9 cellular contexts compared by ENCODE assay signal in genomic region chr1:183633676-183634343, GRCh38. TPM values are rescaled to one million over a fixed set of nuclear protein-coding genes. Genes with fewer than 3 reads are reported as not detected.
A peak's percentile ranks its signal among the peaks of the same experiment; 100 is the strongest.
DNase-seq lines count a peak whose midpoint lies in the region; ATAC-seq, FAIRE-seq and TF ChIP-seq lines count a peak whose summit lies in the region.
"Had no signal": no experiment of that assay in that cellular context is flagged by ENCODE, and none has a peak within 500 bp of the region (broad histone marks: within the 10 kb centered on the region; RNA-seq: fewer than 3 reads in every experiment).

No MANE protein-coding gene starts in this region.

- H2BK12ac ChIP-seq in H1 (ENCODE audit: low read depth, low read length): no peak overlapping the region

- H3K56ac ChIP-seq in H1 (replicated peaks; ENCODE audit: insufficient read length, low read depth, low read length): no peak overlapping the region

- peaks cover 40% of the 10 kb centered on the region; the same call in 1 of the 2 replicates for H3K36me3 ChIP-seq in Karpas-422 (ENCODE audit: insufficient read depth, low read length)
- H3K36me3 ChIP-seq in H1 (ENCODE audit: control insufficient read depth in 2 of 4, insufficient read depth in 4 of 4, low read length in 3 of 4): peaks cover 0 to 16% (median 10%) of the 10 kb centered on the region in 4 experiments; a peak in 6 of 8 replicates

- no peak overlapping the region for H3K4ac ChIP-seq in H1 (replicated peaks; ENCODE audit: insufficient read length, low read depth, low read length)

- H3K79me2 ChIP-seq in Karpas-422 (ENCODE audit: low read length) (peaks cover 57% of the 10 kb centered on the region), H1 (ENCODE audit: control insufficient read depth in 1 of 2, insufficient read depth in 2 of 2, low read length in 2 of 2) (peaks cover 0 to 34% of the 10 kb centered on the region in 2 experiments; a peak in 2 of 4 replicates)

- CTCF ChIA-PET in H1 (lab: Charles Lee; ENCODE audit: partially characterized antibody): interaction anchor here (0.5 to 4.2 kb wide), 13 partner anchors 8 to 464 kb away, joined by 3 to 19 read pairs (median 4); partner anchors contain the start of gene NCF2

- H2AK5ac ChIP-seq in H1 (ENCODE audit: low read depth, low read length): no peak overlapping the region

- no peak overlapping the region for H3K23ac ChIP-seq in H1 (ENCODE audit: insufficient read length)

- peaks cover 2% of the 10 kb centered on the region; the same call in 1 of the 2 replicates for H3K79me1 ChIP-seq in H1 (ENCODE audit: low read depth, low read length)

- H3K23me2 ChIP-seq in H1 (ENCODE audit: low read depth, low read length): peaks cover 6% of the 10 kb centered on the region

- no peak overlapping the region for H3K18ac ChIP-seq in H1 (ENCODE audit: extremely low read depth, low read length)

- TF ChIP-seq CTCF in H1 (IDR thresholded peaks at IDR 0.05; ENCODE audit: control extremely low read depth in 1 of 3, insufficient read depth in 1 of 3, low read depth in 1 of 3, low read length in 3 of 3): peak in 2 of 3 experiments; percentile 33 to 40; a peak in 2 of 4 replicates

- no peak overlapping the region for H2BK120ac ChIP-seq in H1 (replicated peaks; ENCODE audit: low read depth, low read length)

- H2BK5ac ChIP-seq in H1 (ENCODE audit: low read depth, low read length): no peak overlapping the region

- H3K4me1 ChIP-seq in Karpas-422 (ENCODE audit: low read length) (peaks cover 36% of the 10 kb centered on the region), H1 (replicated peaks in 1 of 4; ENCODE audit: control insufficient read depth in 3 of 4, insufficient read depth in 4 of 4, low read length in 3 of 4) (peaks cover 0 to 10% (median 2%) of the 10 kb centered on the region in 4 experiments; a peak in 3 of 7 replicates)

- POLR2A ChIA-PET in H1 (lab: Charles Lee; ENCODE audit: partially characterized antibody): interaction anchor here (0.7 to 1.5 kb wide), 4 partner anchors 11 to 441 kb away, joined by 3 to 4 read pairs (median 3); no protein-coding TSS in a partner anchor

- H2AFZ ChIP-seq in Karpas-422 (ENCODE audit: low read length): no peak overlapping the region
- H2AFZ ChIP-seq in H1 (ENCODE audit: low read length): no peak overlapping the region

- no peak overlapping the region for H4K91ac ChIP-seq in H1 (replicated peaks; ENCODE audit: insufficient read length, low read length)

- peak overlapping the region; percentile 93 for H3K9ac ChIP-seq in Karpas-422 (ENCODE audit: low read length)
- H3K9ac ChIP-seq in H1 (replicated peaks in 1 of 4; ENCODE audit: extremely low read depth in 1 of 4, low read depth in 3 of 4, low read length in 3 of 4): no peak overlapping the region

- TF ChIP-seq EP300 in H1 (IDR thresholded peaks at IDR 0.05; ENCODE audit: borderline replicate concordance in 1 of 2, low read depth in 2 of 2, low read length in 2 of 2): no peak

- no peak for TF ChIP-seq RAD21 in H1 (IDR thresholded peaks at IDR 0.05 in 1 of 2, conservative IDR thresholded peaks at IDR 0.05 in 1 of 2; ENCODE audit: low read depth in 2 of 2, low read length in 2 of 2)

- H4K20me1 ChIP-seq in Karpas-422 (ENCODE audit: insufficient read depth, low read depth, low read length) (peaks cover 20% of the 10 kb centered on the region), H1 (replicated peaks in 1 of 2; ENCODE audit: control insufficient read depth in 1 of 2, insufficient read depth in 2 of 2, low read length in 2 of 2) (peaks cover 0 to 3% of the 10 kb centered on the region in 2 experiments)

- ATAC-seq in GM21737 (IDR thresholded peaks at IDR 0.05; ENCODE audit: unreplicated experiment): peak; percentile 38

- WGBS in H1 (ENCODE audit: extremely low coverage in 1 of 2, insufficient coverage in 1 of 2, insufficient read length in 1 of 2, insufficient replicate concordance in 2 of 2, low coverage in 1 of 2, low lambda C conversion rate in 2 of 2, missing lambda C conversion rate in 1 of 2), 2 experiments: 14% methylated on average over 1 of the region's 1 CpG; no CpG with 5 or more reads in 1 of the 2 experiments

- H3K14ac ChIP-seq in H1 (ENCODE audit: insufficient read length): no peak overlapping the region

- H3K27ac ChIP-seq in Karpas-422 (ENCODE audit: low read length): peak overlapping the region; percentile 91
- no peak overlapping the region for H3K27ac ChIP-seq in H1 (ENCODE audit: low read depth, low read length)

- no peak for FAIRE-seq in H1 (lab: Jason Lieb, UNC)

- H3K27me3 ChIP-seq in Karpas-422 (ENCODE audit: low read length) (no peaks in the 10 kb centered on the region), H1 (replicated peaks in 1 of 4; ENCODE audit: control insufficient read depth in 3 of 4, extremely low read depth in 1 of 4, insufficient read depth in 3 of 4, low read length in 3 of 4) (peaks cover 0 to 7% (median 0%) of the 10 kb centered on the region in 4 experiments; a peak in 3 of 7 replicates)

- H2BK20ac ChIP-seq in H1 (ENCODE audit: low read length): no peak overlapping the region

- no peak overlapping the region for H4K8ac ChIP-seq in H1 (ENCODE audit: extremely low read depth, insufficient read depth, low read length)

- TF ChIP-seq POLR2A in H1 (IDR thresholded peaks at IDR 0.05; ENCODE audit: control extremely low read depth in 1 of 2, low read depth in 2 of 2, low read length in 2 of 2): no peak

- peak overlapping the region; percentile 86 for H3K4me3 ChIP-seq in Karpas-422 (ENCODE audit: low read length)
- H3K4me3 ChIP-seq in H1 (ENCODE audit: extremely low read depth in 1 of 4, insufficient read depth in 2 of 4, low read depth in 3 of 4, low read length in 4 of 4): peak overlapping the region; percentile 87 to 92 (median 90); a peak in 6 of 8 replicates

- DNase-seq in stimulated activated CD4-positive, alpha-beta T cell treated with anti-CD3 and anti-CD28 coated beads, Interleukin-1b, Interleukin-23, amount 100 ng/mL, for 48 hours: peak; percentile 10
- DNase-seq in stimulated activated CD4-positive, alpha-beta T cell treated with anti-CD3 and anti-CD28 coated beads, Interleukin-2, amount 100 ng/mL, for 48 hours: no peak
- DNase-seq in Karpas-422: peak; percentile 66
- peak; percentile 80 for DNase-seq in SKM-1 treated with dmso at 0.1 percent for 144 hours (lab: John Stamatoyannopoulos, UW; ENCODE audit: unreplicated experiment)
- DNase-seq in H1 (ENCODE audit: low read depth in 1 of 2, low spot score in 2 of 2): no peak
- DNase-seq in myocyte (ENCODE audit: low read depth): peak; percentile 70
- no peak for DNase-seq in cerebellar nuclear complex (lab: John Stamatoyannopoulos, UW)

- peak overlapping the region; percentile 78 for H3K4me2 ChIP-seq in Karpas-422 (ENCODE audit: low read depth, low read length, poor library complexity, severe bottlenecking)
- H3K4me2 ChIP-seq in H1 (ENCODE audit: insufficient read depth in 1 of 2, low read depth in 2 of 2, low read length in 2 of 2): peak overlapping the region; percentile 92 to 98

- H2BK15ac ChIP-seq in H1 (ENCODE audit: low read length): no peak overlapping the region

- H4K5ac ChIP-seq in H1 (ENCODE audit: insufficient read length, low read depth, low read length): no peak overlapping the region

- H3K9me3 ChIP-seq in Karpas-422 (ENCODE audit: low read length) (no peaks in the 10 kb centered on the region), H1 (ENCODE audit: insufficient read depth in 2 of 2, low read depth in 1 of 2, low read length in 1 of 2) (no peaks in the 10 kb centered on the region)

- no peaks in the 10 kb centered on the region for H3K9me2 ChIP-seq in Karpas-422 (replicated peaks; ENCODE audit: insufficient read depth, low read length)

TF ChIP-seq in H1, 55 proteins besides CTCF, POLR2A, EP300 and RAD21 (continues in another document):
- TF ChIP-seq TEAD4 (IDR thresholded peaks at IDR 0.05; ENCODE audit: low read depth, low read length) (no peak), SRF (IDR thresholded peaks at IDR 0.05; ENCODE audit: low read depth, low read length) (peak; percentile 97), HDAC2 (IDR thresholded peaks at IDR 0.05; ENCODE audit: borderline replicate concordance in 1 of 2, low read depth in 2 of 2, low read length in 2 of 2) (no peak)

RNA-seq across cellular contexts. Expression of gene ARPC5, which starts 1.8 kb away (rescaled TPM):
- 93.3 and 238 TPM in 2 replicates for total RNA-seq in Karpas-422 (2014; rRNA removed; shearing (Covaris generic); ENCODE audit: low replicate concordance)
- total RNA-seq in H1 (2021; fragmentation: NEBNext Ultra II Directional; extraction: Animal tissue kit (Norgen Biotek cat#: 25700)): 58.9 and 60.8 TPM in 2 replicates
- polyA plus RNA-seq in H1 (2011; rRNA removed): 15.1 and 24.0 TPM in 2 replicates
- polyA plus RNA-seq in H1 (2011; cell fraction: cytosol; rRNA removed): 35.4 TPM
- 10.3 TPM for polyA plus RNA-seq in H1 (2011; cell fraction: nucleus; rRNA removed)
- polyA plus RNA-seq in H1 (2012, experiment 1 of 2): 59.1 to 87.7 TPM (median 68.2 TPM) in 4 replicates
- 12.6 TPM for polyA plus RNA-seq in H1 (2012, experiment 2 of 2)
- polyA plus RNA-seq in H1 (2013, experiment 1 of 2): 52.8 TPM
- polyA plus RNA-seq in H1 (2013, experiment 2 of 2): 53.5 TPM
- 14.8 and 17.4 TPM in 2 replicates for polyA minus RNA-seq in H1 (2011; rRNA and poly(A)+ RNA removed)
- polyA minus RNA-seq in H1 (2011; cell fraction: cytosol; rRNA and poly(A)+ RNA removed): 39.9 TPM
- polyA minus RNA-seq in H1 (2011; cell fraction: nucleus; rRNA and poly(A)+ RNA removed): 12.0 TPM
- 74.5 and 76.0 TPM in 2 replicates for total RNA-seq in myocyte
- polyA plus RNA-seq in myocyte (2012): 206 TPM

RNA-seq across cellular contexts. Expression of gene APOBEC4, which starts 19.3 kb away (rescaled TPM):
- not detected in 2 replicates for total RNA-seq in Karpas-422 (2014; rRNA removed; shearing (Covaris generic); ENCODE audit: low replicate concordance)
- total RNA-seq in H1 (2021; fragmentation: NEBNext Ultra II Directional; extraction: Animal tissue kit (Norgen Biotek cat#: 25700)): not detected in 2 replicates
- not detected in 2 replicates for polyA plus RNA-seq in H1 (2011; rRNA removed)
- polyA plus RNA-seq in H1 (2011; cell fraction: cytosol; rRNA removed): not detected
- not detected for polyA plus RNA-seq in H1 (2011; cell fraction: nucleus; rRNA removed)
- not detected in 4 replicates for polyA plus RNA-seq in H1 (2012, experiment 1 of 2)
- polyA plus RNA-seq in H1 (2012, experiment 2 of 2): not detected
- polyA plus RNA-seq in H1 (2013, experiment 1 of 2): not detected
- not detected for polyA plus RNA-seq in H1 (2013, experiment 2 of 2)
- not detected in 2 replicates for polyA minus RNA-seq in H1 (2011; rRNA and poly(A)+ RNA removed)
- not detected for polyA minus RNA-seq in H1 (2011; cell fraction: cytosol; rRNA and poly(A)+ RNA removed)
- not detected for polyA minus RNA-seq in H1 (2011; cell fraction: nucleus; rRNA and poly(A)+ RNA removed)
- total RNA-seq in myocyte: not detected in 2 replicates
- 0.04 TPM for polyA plus RNA-seq in myocyte (2012)
- total RNA-seq: T-helper 2 cell treated with Interferon-gamma antibody and Interleukin-4, amounts not matched to agents 100 ng/mL and 5 ng/mL, for 36 hours had no signal

RNA-seq across cellular contexts. Expression of gene NCF2, which starts 43.6 kb away (rescaled TPM):
- total RNA-seq in Karpas-422 (2014; rRNA removed; shearing (Covaris generic); ENCODE audit: low replicate concordance): 7.0 and 13.5 TPM in 2 replicates
- not detected in 2 replicates for total RNA-seq in H1 (2021; fragmentation: NEBNext Ultra II Directional; extraction: Animal tissue kit (Norgen Biotek cat#: 25700))
- 0.03 TPM in 1 of 2 replicates, not detected in the other for polyA plus RNA-seq in H1 (2011; rRNA removed)
- 0.10 TPM for polyA plus RNA-seq in H1 (2011; cell fraction: cytosol; rRNA removed)
- not detected for polyA plus RNA-seq in H1 (2011; cell fraction: nucleus; rRNA removed)
- polyA plus RNA-seq in H1 (2012, experiment 1 of 2): not detected in 4 replicates
- not detected for polyA plus RNA-seq in H1 (2012, experiment 2 of 2)
- polyA plus RNA-seq in H1 (2013, experiment 1 of 2): 0.20 TPM
- 0.06 TPM for polyA plus RNA-seq in H1 (2013, experiment 2 of 2)
- polyA minus RNA-seq in H1 (2011; rRNA and poly(A)+ RNA removed): 0.07 TPM in 1 of 2 replicates, not detected in the other
- polyA minus RNA-seq in H1 (2011; cell fraction: cytosol; rRNA and poly(A)+ RNA removed): not detected
- not detected for polyA minus RNA-seq in H1 (2011; cell fraction: nucleus; rRNA and poly(A)+ RNA removed)
- 0.10 TPM in 1 of 2 replicates, not detected in the other for total RNA-seq in myocyte
- 12.4 TPM for polyA plus RNA-seq in myocyte (2012)

Comparison
In these comparisons a context has a peak if more than half of its experiments do, and no peak if none do; other contexts are left out.
1. DNase-seq: peak in stimulated activated CD4-positive, alpha-beta T cell treated with anti-CD3 and anti-CD28 coated beads, Interleukin-1b, Interleukin-23, amount 100 ng/mL, for 48 hours (single experiment), Karpas-422 (single experiment), SKM-1 treated with dmso at 0.1 percent for 144 hours (single experiment) and myocyte (single experiment); none in stimulated activated CD4-positive, alpha-beta T cell treated with anti-CD3 and anti-CD28 coated beads, Interleukin-2, amount 100 ng/mL, for 48 hours (0 of 2), H1 (0 of 2) and cerebellar nuclear complex (0 of 2).